ENCODE assay signal across 9 cellular contexts in the genomic region with DNA sequence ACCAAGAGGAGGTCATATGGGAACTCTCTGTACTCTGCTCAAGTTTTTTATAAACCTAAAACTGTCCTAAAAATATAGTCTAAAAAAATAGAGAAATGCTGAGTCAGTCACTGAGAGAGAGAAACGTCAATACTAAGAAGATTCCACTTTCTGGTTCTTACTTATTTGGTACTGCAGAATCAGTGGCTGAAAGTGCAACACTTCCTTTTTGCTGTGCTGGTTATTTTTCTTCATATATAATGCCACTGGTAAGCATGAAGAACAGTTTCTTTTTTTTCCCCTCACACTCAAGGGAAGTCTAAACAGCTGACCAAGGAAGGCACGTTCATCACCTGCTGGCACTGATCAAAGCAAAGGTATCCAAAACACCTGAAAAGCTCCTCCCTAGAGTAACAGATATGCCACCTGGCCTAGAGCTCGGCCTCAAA. TPM values are rescaled to one million over a fixed set of nuclear protein-coding genes. Genes with fewer than 3 reads are reported as not detected.
DNase-seq lines count a peak whose midpoint lies in the region; ATAC-seq and TF ChIP-seq lines count a peak whose summit lies in the region.
"Had no signal": no experiment of that assay in that cellular context is flagged by ENCODE, and none has a peak within 500 bp of the region (broad histone marks: within the 10 kb centered on the region; RNA-seq: fewer than 3 reads in every experiment).

No MANE protein-coding gene starts in this region.

- no peak for TF ChIP-seq POLR2A in breast epithelium (IDR thresholded peaks at IDR 0.05)

- CTCF ChIA-PET in MCF 10A (lab: Yijun Ruan, JAX) = interaction anchor here (0.6 to 1.4 kb wide), 2 partner anchors 8 to 22 kb away, joined by 3 read pairs; no protein-coding TSS in a partner anchor

- H3K9me3 Mint-ChIP-seq in MCF 10A (ENCODE audit: unreplicated experiment) = no peaks in the 10 kb centered on the region

- WGBS in aorta, 2 donors = 48 to 53% methylated on average over 3 of the region's 3 CpGs

- ATAC-seq in HG03045 (IDR thresholded peaks at IDR 0.05; ENCODE audit: unreplicated experiment) (peak; percentile 74), aorta (ENCODE audit: low FRiP score) (peak; percentile 39), HG03159 (IDR thresholded peaks at IDR 0.05; ENCODE audit: unreplicated experiment) (no peak)

- H3K4me1 Mint-ChIP-seq in MCF 10A (ENCODE audit: insufficient read depth, unreplicated experiment) = no peaks in the 10 kb centered on the region

- H3K4me3 ChIP-seq in breast epithelium = no peak overlapping the region
- H3K4me3 ChIP-seq in coronary artery = no peak overlapping the region
- no peak overlapping the region for H3K4me3 ChIP-seq in aorta (ENCODE audit: low read length in 2 of 2)

- no peaks in the 10 kb centered on the region for H3K4me1 ChIP-seq in breast epithelium
- H3K4me1 ChIP-seq in aorta (ENCODE audit: control insufficient read depth in 1 of 2, insufficient read depth in 2 of 2, low read length in 2 of 2) = no peaks in the 10 kb centered on the region

- intact Hi-C loops in MCF 10A (cut with micrococcal nuclease) = no loop called here
- intact Hi-C loops in breast epithelium (cut with DNase I; ENCODE audit: low total_unique reads) = no loop called here
- intact Hi-C loops in aorta (cut with DNase I) = no loop called here

- peak overlapping the region; percentile 43 for H3K27ac Mint-ChIP-seq in MCF 10A (ENCODE audit: low read depth, unreplicated experiment)

- no peak overlapping the region for H3K4me3 Mint-ChIP-seq in MCF 10A (ENCODE audit: unreplicated experiment)

- H3K9me3 ChIP-seq in breast epithelium (no peaks in the 10 kb centered on the region), aorta (ENCODE audit: control insufficient read depth, low read length) (peaks cover 1% of the 10 kb centered on the region)

- TF ChIP-seq CTCF in MCF 10A (IDR thresholded peaks at IDR 0.05; ENCODE audit: unreplicated experiment) = no peak
- TF ChIP-seq CTCF in breast epithelium (IDR thresholded peaks at IDR 0.05) = no peak
- TF ChIP-seq CTCF in coronary artery (IDR thresholded peaks at IDR 0.05) = no peak

- peak overlapping the region in 1 of 2 donors; percentile 28 for H3K27ac ChIP-seq in breast epithelium
- H3K27ac ChIP-seq in coronary artery = peak overlapping the region; percentile 14 to 44
- H3K27ac ChIP-seq in aorta (ENCODE audit: low read depth in 1 of 2, low read length in 2 of 2) = no peak overlapping the region

- POLR2A ChIA-PET in MCF 10A (lab: Yijun Ruan, JAX) = no interaction called here

- no peaks in the 10 kb centered on the region for H3K27me3 Mint-ChIP-seq in MCF 10A (ENCODE audit: insufficient read depth, unreplicated experiment)

- DNase-seq in MCF 10A (ENCODE audit: unreplicated experiment) = no peak
- DNase-seq in breast epithelium (ENCODE audit: low spot score in 2 of 2) = no peak
- DNase-seq in coronary artery (ENCODE audit: low spot score) = no peak
- DNase-seq in aorta = no peak
- DNase-seq in HPDE6-E6E7 (ENCODE audit: extremely low spot score) = no peak
- no peak for DNase-seq in NCI-H1105 treated with DMSO at 0.1 percent for 48 hours (lab: John Stamatoyannopoulos, UW)
- DNase-seq: activated naive CD4-positive, alpha-beta T cell treated with Interleukin-2 at 50 U/mL for 16 hours had no signal

- no peaks in the 10 kb centered on the region for H3K27me3 ChIP-seq in breast epithelium
- no peaks in the 10 kb centered on the region for H3K27me3 ChIP-seq in aorta (ENCODE audit: control insufficient read depth in 1 of 2, insufficient read depth in 2 of 2, low read length in 1 of 2)

- BruUV-seq in MCF 10A (replicated peaks; lab: Mats Ljungman, UMichigan) = no TSS peak

- peaks cover 12% of the 10 kb centered on the region for H3K36me3 Mint-ChIP-seq in MCF 10A (ENCODE audit: insufficient read depth, unreplicated experiment)

- H3K36me3 ChIP-seq in breast epithelium (no peaks in the 10 kb centered on the region), aorta (ENCODE audit: control insufficient read depth in 1 of 2, insufficient read depth in 2 of 2, low read length in 1 of 2) (peaks cover 3% of the 10 kb centered on the region in 2 donors)

RNA-seq across cellular contexts. Expression of gene N4BP2L1, which starts 44.3 kb away (rescaled TPM):
- total RNA-seq in MCF 10A (2022) = 1.6 and 1.9 TPM in 2 replicates
- total RNA-seq in breast epithelium = 10 to 100 TPM; 15.7 to 54.3 (median 33.8) TPM
- total RNA-seq in aorta = 10 to 100 TPM; 18.2 to 32.2 TPM
- 10 to 100 TPM; 13.3 to 33.7 TPM for polyA plus RNA-seq in aorta

Comparison
In these comparisons a context has a peak if more than half of its experiments do, and no peak if none do; other contexts are left out.
1. H3K27ac ChIP-seq: peak in coronary artery (2 of 2); none in aorta (0 of 2).